18 cellular contexts compared by ENCODE assay signal in the genomic region with DNA sequence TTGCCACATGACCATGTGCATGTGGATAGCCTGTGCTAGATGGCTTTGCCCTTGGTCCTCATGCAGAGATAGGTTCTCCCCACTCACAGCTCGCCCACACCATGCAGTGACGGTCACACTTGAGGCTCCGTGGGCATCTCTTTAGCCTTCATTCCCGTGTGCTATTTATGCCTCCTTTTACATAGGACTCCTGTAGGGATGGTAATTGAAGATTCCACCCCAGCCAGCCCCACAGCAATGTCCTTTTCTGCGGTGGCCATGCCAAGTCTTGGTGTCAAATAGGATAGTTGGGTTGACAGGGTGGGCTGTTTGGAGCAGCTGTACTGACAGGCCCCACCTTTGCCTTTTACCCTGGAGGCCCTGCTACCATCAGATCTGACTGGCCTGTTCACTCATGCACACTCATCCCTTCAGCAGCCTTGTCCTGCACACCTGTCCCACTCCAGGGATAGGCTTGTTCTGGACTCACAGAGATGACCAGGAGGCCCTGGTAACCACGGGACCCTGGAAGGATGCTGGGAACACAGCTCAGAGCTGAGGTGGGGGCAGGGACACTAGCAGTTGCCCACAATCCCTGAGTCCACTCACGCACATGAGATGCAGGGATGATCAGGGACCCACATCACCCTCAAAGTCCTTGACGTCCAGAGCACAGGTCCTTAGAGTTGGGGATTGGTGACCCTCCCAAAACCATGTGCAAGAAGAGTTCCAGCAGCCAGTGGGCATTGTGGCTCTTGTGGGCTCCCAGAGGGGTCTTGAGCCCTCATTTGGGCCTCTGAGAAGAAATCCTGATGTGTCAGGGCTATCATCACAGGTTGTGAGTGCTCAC.
"Had no signal": no experiment of that assay in that cellular context is flagged by ENCODE, and none has a peak within 500 bp of the region (broad histone marks: within the 10 kb centered on the region; RNA-seq: fewer than 3 reads in every experiment).

No MANE protein-coding gene starts in this region.

- H3K27ac Mint-ChIP-seq: natural killer cell had no signal

- H3K4me3 Mint-ChIP-seq: central memory CD8-positive, alpha-beta T cell; natural killer cell; neural crest cell had no signal

- H3K9me3 Mint-ChIP-seq: central memory CD8-positive, alpha-beta T cell; natural killer cell; neural crest cell had no signal

- H3K9me3 ChIP-seq: heart right ventricle, mucosa of descending colon, pancreas, prostate gland, right lobe of liver, spleen had no signal

- H3K36me3 Mint-ChIP-seq: natural killer cell had no signal

- H3K4me1 Mint-ChIP-seq: central memory CD8-positive, alpha-beta T cell; natural killer cell had no signal

- H3K4me1 ChIP-seq: prostate gland, right lobe of liver had no signal

- H3K27me3 ChIP-seq: dorsolateral prefrontal cortex, heart right ventricle, pancreas, right lobe of liver, spleen had no signal

- H3K36me3 ChIP-seq: heart right ventricle, pancreas, prostate gland, right lobe of liver, spleen had no signal

- H3K27ac ChIP-seq: heart right ventricle, pancreas, prostate gland, right lobe of liver, spleen had no signal

- DNase-seq: cortex of kidney; dorsolateral prefrontal cortex; effector memory CD4-positive, alpha-beta T cell; hypothalamus; left ventricle myocardium superior; mucosa of descending colon; natural killer cell; spleen; stimulated activated CD4-positive, alpha-beta T cell treated with anti-CD3 and anti-CD28 coated beads, Interleukin-15, amount 100 ng/mL, for 24 hours; stimulated activated CD4-positive, alpha-beta T cell treated with anti-CD3 and anti-CD28 coated beads, Interleukin-1b, Interleukin-23, amount 100 ng/mL, for 48 hours; stimulated activated naive CD4-positive, alpha-beta T cell; trophoblast cell had no signal

- H3K4me3 ChIP-seq: dorsolateral prefrontal cortex, heart right ventricle, mucosa of descending colon, pancreas, prostate gland, right lobe of liver, spleen had no signal
